In genomic region chr18:7382631-7383335, GRCh38 we compare ENCODE assay signal across 18 cellular contexts.
DNase-seq lines count a peak whose midpoint lies in the region; ATAC-seq and TF ChIP-seq lines count a peak whose summit lies in the region.
"Had no signal": no experiment of that assay in that cellular context is flagged by ENCODE, and none has a peak within 500 bp of the region (broad histone marks: within the 10 kb centered on the region; RNA-seq: fewer than 3 reads in every experiment).

No MANE protein-coding gene starts in this region.

- H3K4ac ChIP-seq in trophoblast cell (ENCODE audit: low read depth, low read length), result no peak overlapping the region

- H3K27ac Mint-ChIP-seq in GM23338 (no peak overlapping the region), neural progenitor cell (peak overlapping the region; percentile 87)
- H3K27ac Mint-ChIP-seq: CD8-positive, alpha-beta memory T cell; HFFc6 had no signal

- intact Hi-C loops in left ventricle myocardium inferior (cut with micrococcal nuclease), result no loop called here

- H3K4me3 ChIP-seq in GM23338, result no peak overlapping the region
- no peak overlapping the region for H3K4me3 ChIP-seq in left ventricle myocardium inferior
- no peak overlapping the region for H3K4me3 ChIP-seq in neural progenitor cell
- H3K4me3 ChIP-seq in trophoblast cell (ENCODE audit: low read depth, low read length), result no peak overlapping the region
- H3K4me3 ChIP-seq: BLaER1 had no signal

- H3K4me1 Mint-ChIP-seq in GM23338 (peaks cover 28% of the 10 kb centered on the region), neural progenitor cell (peaks cover 34% of the 10 kb centered on the region)
- H3K4me1 Mint-ChIP-seq: CD8-positive, alpha-beta memory T cell had no signal

- H3K4me3 Mint-ChIP-seq in GM23338, result no peak overlapping the region
- H3K4me3 Mint-ChIP-seq in neural progenitor cell, result no peak overlapping the region
- H3K4me3 Mint-ChIP-seq: CD8-positive, alpha-beta memory T cell; HFFc6 had no signal

- no peak overlapping the region for H3K18ac ChIP-seq in trophoblast cell (ENCODE audit: low read length)

- no CpG with 5 or more reads among the region's 6 CpGs for WGBS in trophoblast cell (ENCODE audit: extremely low coverage, insufficient coverage, insufficient read length)

- H3K9me3 ChIP-seq in left ventricle myocardium inferior (replicated peaks) (peaks cover under 1% of the 10 kb centered on the region), neural progenitor cell (ENCODE audit: low read depth) (no peaks in the 10 kb centered on the region), trophoblast cell (ENCODE audit: insufficient read depth, low read depth, low read length) (peaks cover 3% of the 10 kb centered on the region)
- H3K9me3 ChIP-seq: BLaER1 had no signal

- H4K8ac ChIP-seq in trophoblast cell (ENCODE audit: low read depth, low read length), result no peak overlapping the region

- DNase-seq in NCI-H748 (lab: John Stamatoyannopoulos, UW; ENCODE audit: unreplicated experiment), result peak; percentile 45
- DNase-seq in NCI-H748 treated with DMSO at 0.1 percent for 48 hours (lab: John Stamatoyannopoulos, UW), result no peak
- DNase-seq in GM23338 (ENCODE audit: low spot score), result no peak
- DNase-seq in left ventricle myocardium inferior, result no peak
- no peak for DNase-seq in neural progenitor cell (ENCODE audit: low spot score)
- no peak for DNase-seq in trophoblast cell
- DNase-seq: 8988T; AML-193; Caco-2; CD8-positive, alpha-beta memory T cell; DND-41; GDM1; HCEC 1CT; HFFc6 had no signal

- no peak overlapping the region for H3K27ac ChIP-seq in GM23338 (ENCODE audit: low read depth)
- peak overlapping the region; percentile 61 for H3K27ac ChIP-seq in left ventricle myocardium inferior (replicated peaks)
- no peak overlapping the region for H3K27ac ChIP-seq in neural progenitor cell
- H3K27ac ChIP-seq in trophoblast cell (ENCODE audit: low read depth, low read length), result no peak overlapping the region
- H3K27ac ChIP-seq: BLaER1, HL-60 had no signal

- H3K9me3 Mint-ChIP-seq in GM23338 (no peaks in the 10 kb centered on the region; the same call in 2 of the 3 replicates), neural progenitor cell (peaks cover 4% of the 10 kb centered on the region)

- H3F3A ChIP-seq in GM23338 (replicated peaks; ENCODE audit: low read depth) (no peaks in the 10 kb centered on the region), neural progenitor cell (ENCODE audit: low read depth) (peaks cover 6% of the 10 kb centered on the region)

- no peak overlapping the region for H2BK5ac ChIP-seq in trophoblast cell (ENCODE audit: low read depth, low read length, poor library complexity)

- no peak for ATAC-seq in GM23338
- no peak for ATAC-seq in HG02798 (IDR thresholded peaks at IDR 0.05; ENCODE audit: poor library complexity, unreplicated experiment)
- no peak for ATAC-seq in GM21619 (IDR thresholded peaks at IDR 0.05; ENCODE audit: unreplicated experiment)

- TF ChIP-seq CTCF in GM23338 (conservative IDR thresholded peaks at IDR 0.05; ENCODE audit: low read depth in 2 of 2) (no peak), left ventricle myocardium inferior (IDR thresholded peaks at IDR 0.05; ENCODE audit: borderline replicate concordance) (no peak), neural progenitor cell (IDR thresholded peaks at IDR 0.05) (no peak)

- no peaks in the 10 kb centered on the region for H3K79me1 ChIP-seq in trophoblast cell (ENCODE audit: low read length)

- H2BK120ac ChIP-seq in trophoblast cell (ENCODE audit: insufficient read depth, low read length, poor library complexity), result no peak overlapping the region

- no peaks in the 10 kb centered on the region for H3K9me2 ChIP-seq in GM23338 (ENCODE audit: insufficient read depth)

- H2AFZ ChIP-seq in GM23338, result peak overlapping the region; percentile 56
- H2AFZ ChIP-seq in neural progenitor cell (replicated peaks), result peak overlapping the region; percentile 93
- H2AFZ ChIP-seq in trophoblast cell (ENCODE audit: insufficient read depth, low read length, poor library complexity), result no peak overlapping the region

- H3K27me3 Mint-ChIP-seq in GM23338 (ENCODE audit: insufficient read depth, low read depth, poor library complexity) (peaks cover 2% of the 10 kb centered on the region), neural progenitor cell (ENCODE audit: insufficient read depth, low read depth) (peaks cover 3% of the 10 kb centered on the region)
- H3K27me3 Mint-ChIP-seq: CD8-positive, alpha-beta memory T cell had no signal

- H3K4me1 ChIP-seq in GM23338 (ENCODE audit: insufficient read depth) (no peaks in the 10 kb centered on the region), left ventricle myocardium inferior (peaks cover 19% of the 10 kb centered on the region), neural progenitor cell (peaks cover 13% of the 10 kb centered on the region), trophoblast cell (ENCODE audit: control insufficient read depth in 1 of 2, insufficient read depth in 2 of 2, low read length in 2 of 2) (peaks cover 0 to 2% of the 10 kb centered on the region in 2 experiments)
- H3K4me1 ChIP-seq: BLaER1, Caco-2 had no signal

- H4K20me1 ChIP-seq in GM23338 (replicated peaks; ENCODE audit: insufficient read depth), result no peaks in the 10 kb centered on the region
- no peaks in the 10 kb centered on the region for H4K20me1 ChIP-seq in neural progenitor cell (ENCODE audit: low read depth)
- H4K20me1 ChIP-seq: BLaER1 had no signal

- no peak overlapping the region for H4K12ac ChIP-seq in trophoblast cell (ENCODE audit: low read depth, low read length)

- H3K4me2 ChIP-seq in GM23338 (no peak overlapping the region), neural progenitor cell (no peak overlapping the region), trophoblast cell (ENCODE audit: low read length) (no peak overlapping the region)
- H3K4me2 ChIP-seq: BLaER1 had no signal

- H3K36me3 ChIP-seq in GM23338 (ENCODE audit: insufficient read depth) (no peaks in the 10 kb centered on the region), left ventricle myocardium inferior (no peaks in the 10 kb centered on the region), neural progenitor cell (no peaks in the 10 kb centered on the region), trophoblast cell (ENCODE audit: control insufficient read depth in 1 of 2, insufficient read depth in 2 of 2, low read length in 2 of 2) (no peaks in the 10 kb centered on the region)
- H3K36me3 ChIP-seq: BLaER1 had no signal

- H3K36me3 Mint-ChIP-seq in GM23338 (ENCODE audit: low read depth) (no peaks in the 10 kb centered on the region), neural progenitor cell (no peaks in the 10 kb centered on the region)
- H3K36me3 Mint-ChIP-seq: CD8-positive, alpha-beta memory T cell had no signal

- H3K79me2 ChIP-seq in GM23338 (replicated peaks; ENCODE audit: insufficient read depth) (no peaks in the 10 kb centered on the region), neural progenitor cell (ENCODE audit: low read depth) (no peaks in the 10 kb centered on the region), trophoblast cell (ENCODE audit: control insufficient read depth, insufficient read depth, low read length, poor library complexity) (no peaks in the 10 kb centered on the region)

- H3K9ac ChIP-seq in neural progenitor cell (no peak overlapping the region), trophoblast cell (ENCODE audit: low read length) (no peak overlapping the region)
- H3K9ac ChIP-seq: BLaER1 had no signal

- no peak overlapping the region for H2AK5ac ChIP-seq in trophoblast cell (ENCODE audit: low read length)

- H2BK12ac ChIP-seq in trophoblast cell (ENCODE audit: low read length), result no peak overlapping the region

- no peak overlapping the region for H3K14ac ChIP-seq in trophoblast cell (ENCODE audit: low read length)

- H3K23ac ChIP-seq in trophoblast cell (ENCODE audit: low read length), result no peak overlapping the region

- no peak overlapping the region for H4K91ac ChIP-seq in trophoblast cell (ENCODE audit: low read depth, low read length)

- H3K27me3 ChIP-seq in GM23338 (ENCODE audit: insufficient read depth), result no peaks in the 10 kb centered on the region
- peaks cover 7% of the 10 kb centered on the region for H3K27me3 ChIP-seq in left ventricle myocardium inferior (ENCODE audit: low read depth)
- no peaks in the 10 kb centered on the region for H3K27me3 ChIP-seq in neural progenitor cell
- H3K27me3 ChIP-seq in trophoblast cell (ENCODE audit: insufficient read depth, low read length), result no peaks in the 10 kb centered on the region
- H3K27me3 ChIP-seq: BLaER1 had no signal

TF ChIP-seq in GM23338, 12 proteins besides CTCF, POLR2A, EP300 and RAD21:
- no peak for TF ChIP-seq EZH2phosphoT487 (IDR thresholded peaks at IDR 0.05; ENCODE audit: unreplicated experiment)
